19 cellular contexts compared by ENCODE assay signal in the genomic region with DNA sequence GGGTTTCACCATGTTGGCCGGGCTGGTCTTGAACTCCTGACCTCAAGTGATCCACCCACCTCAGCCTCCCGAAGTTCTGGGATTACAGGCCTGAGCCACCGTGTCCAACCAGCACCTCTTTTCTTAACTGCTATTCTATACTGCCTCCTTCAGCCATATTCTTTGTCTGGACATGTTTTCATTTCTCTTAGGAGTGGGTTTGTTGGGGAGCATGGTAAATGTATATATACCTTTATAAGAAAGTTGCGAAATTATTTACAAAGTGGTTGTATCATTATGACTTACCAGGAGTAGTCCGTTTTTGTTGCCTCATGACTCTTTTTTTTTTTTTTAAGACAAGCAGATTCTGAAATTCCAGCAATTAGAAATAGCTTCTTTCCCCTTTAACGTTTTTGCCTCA. TPM values are rescaled to one million over a fixed set of nuclear protein-coding genes. Genes with fewer than 3 reads are reported as not detected.
DNase-seq lines count a peak whose midpoint lies in the region; ATAC-seq, FAIRE-seq and TF ChIP-seq lines count a peak whose summit lies in the region.
"Had no signal": no experiment of that assay in that cellular context is flagged by ENCODE, and none has a peak within 500 bp of the region (broad histone marks: within the 10 kb centered on the region; RNA-seq: fewer than 3 reads in every experiment).

No MANE protein-coding gene starts in this region.

- no peak for TF ChIP-seq EP300 in A549 (IDR thresholded peaks at IDR 0.05)

- H3K27me3 ChIP-seq in CD4-positive, CD25-positive, alpha-beta regulatory T cell (ENCODE audit: control insufficient read depth, insufficient read depth, low read length): no peaks in the 10 kb centered on the region
- H3K27me3 ChIP-seq in foreskin keratinocyte: no peaks in the 10 kb centered on the region
- H3K27me3 ChIP-seq: BLaER1 treated with 17β-estradiol and CSF1 and Interleukin-3, amounts not matched to agents 10 nM and 100 nM; body of pancreas; SJSA1 had no signal

- H3K9me3 ChIP-seq in A549: no peaks in the 10 kb centered on the region
- H3K9me3 ChIP-seq in CD4-positive, CD25-positive, alpha-beta regulatory T cell (ENCODE audit: control insufficient read depth in 2 of 2, low read length in 2 of 2): no peaks in the 10 kb centered on the region
- H3K9me3 ChIP-seq: body of pancreas, HAP-1, SJSA1, thoracic aorta had no signal

- H3K4me3 Mint-ChIP-seq in CD4-positive, CD25-positive, alpha-beta regulatory T cell: peak overlapping the region; percentile 22 to 71 (median 38)
- H3K4me3 Mint-ChIP-seq in WTC11: no peak overlapping the region

- peak; percentile 32 for FAIRE-seq in A549 (lab: Jason Lieb, UNC)

- TF ChIP-seq RAD21 in A549 (conservative IDR thresholded peaks at IDR 0.05 in 1 of 2, IDR thresholded peaks at IDR 0.05 in 1 of 2): no peak

- ATAC-seq in A549 (peak in 1 of 2 experiments; percentile 64; a peak in 3 of 6 replicates), WTC11 (no peak), foreskin keratinocyte (peak; percentile 46)
- ATAC-seq in CD4-positive, CD25-positive, alpha-beta regulatory T cell (ENCODE audit: low read depth in 2 of 2): no peak
- ATAC-seq: body of pancreas had no signal

- CTCF ChIA-PET in A549 (lab: Yijun Ruan, JAX): interaction anchor here (0.7 to 2.0 kb wide), 3 partner anchors 10 to 120 kb away, joined by 3 to 5 read pairs (median 3); no protein-coding TSS in a partner anchor
- CTCF ChIA-PET in WTC11 (lab: Charles Lee): no interaction called here

- peaks cover 57 to 77% (median 67%) of the 10 kb centered on the region in 4 donors for H3K4me1 Mint-ChIP-seq in CD4-positive, CD25-positive, alpha-beta regulatory T cell
- H3K4me1 Mint-ChIP-seq in WTC11: peaks cover 11% of the 10 kb centered on the region

- TF ChIP-seq CTCF in A549 (IDR thresholded peaks at IDR 0.05) (no peak), WTC11 (IDR thresholded peaks at IDR 0.05) (no peak), foreskin keratinocyte (conservative IDR thresholded peaks at IDR 0.05) (peak; percentile 48)

- no peak overlapping the region for H3K4me3 ChIP-seq in A549
- H3K4me3 ChIP-seq in CD4-positive, CD25-positive, alpha-beta regulatory T cell (ENCODE audit: low read depth, low read length): peak overlapping the region; percentile 34
- H3K4me3 ChIP-seq: BLaER1 treated with 17β-estradiol and CSF1 and Interleukin-3, amounts not matched to agents 10 nM and 100 nM; body of pancreas; HAP-1; SJSA1; thoracic aorta had no signal

- peaks cover 42% of the 10 kb centered on the region for H3K4me1 ChIP-seq in A549
- peaks cover 69% of the 10 kb centered on the region for H3K4me1 ChIP-seq in CD4-positive, CD25-positive, alpha-beta regulatory T cell (ENCODE audit: control insufficient read depth, insufficient read depth, low read length, poor library complexity, severe bottlenecking)
- H3K4me1 ChIP-seq in foreskin keratinocyte: peaks cover 16% of the 10 kb centered on the region
- H3K4me1 ChIP-seq: SJSA1 had no signal

- POLR2A ChIA-PET in A549 (lab: Yijun Ruan, JAX): interaction anchor here (0.6 kb wide), 1 partner anchor 503 kb away, joined by 3 read pairs; no protein-coding TSS in a partner anchor
- POLR2A ChIA-PET in WTC11 (lab: Charles Lee): no interaction called here

- H3K27ac Mint-ChIP-seq in CD4-positive, CD25-positive, alpha-beta regulatory T cell: peak overlapping the region in 2 of 3 donors; percentile 3 to 70
- H3K27ac Mint-ChIP-seq in WTC11: 0 out of 2 replicates have a peak overlapping the region, but pooled peaks have one; percentile 25

- no peaks in the 10 kb centered on the region for H3K27me3 Mint-ChIP-seq in CD4-positive, CD25-positive, alpha-beta regulatory T cell
- no peaks in the 10 kb centered on the region for H3K27me3 Mint-ChIP-seq in WTC11 (ENCODE audit: low read depth)

- peaks cover 23% of the 10 kb centered on the region for H3K36me3 Mint-ChIP-seq in CD4-positive, CD25-positive, alpha-beta regulatory T cell
- H3K36me3 Mint-ChIP-seq in WTC11: peaks cover 9% of the 10 kb centered on the region; the same call in 1 of the 2 replicates

- no peak for DNase-seq in A549 (ENCODE audit: low read depth in 1 of 2, low spot score in 1 of 2)
- no peak for DNase-seq in CD4-positive, CD25-positive, alpha-beta regulatory T cell
- DNase-seq in WTC11 (ENCODE audit: low spot score): no peak
- DNase-seq in foreskin keratinocyte: peak; percentile 69 to 71
- no peak for DNase-seq in hypothalamus (lab: John Stamatoyannopoulos, UW)
- DNase-seq in Ammon's horn (ENCODE audit: low spot score): no peak
- no peak for DNase-seq in LoVo (ENCODE audit: low spot score)
- DNase-seq: activated CD4-positive, alpha-beta T cell treated with anti-CD3 and anti-CD28 coated beads, Interleukin-2, amount 50 U/mL, for 4 hours; activated effector memory CD4-positive, alpha-beta T cell treated with anti-CD3 and anti-CD28 coated beads, Interleukin-2, amount 50 U/mL, for 16 hours; body of pancreas; kidney glomerular epithelial cell; MM.1S; NCI-H2029 treated with DMSO at 0.1 percent for 48 hours; NCI-H510A; stimulated activated CD4-positive, alpha-beta T cell treated with anti-CD3 and anti-CD28 coated beads, Interleukin-2, amount 100 ng/mL, for 48 hours had no signal

- TF ChIP-seq POLR2A in A549 (IDR thresholded peaks at IDR 0.05; ENCODE audit: low read length): no peak

- H3K36me3 ChIP-seq in CD4-positive, CD25-positive, alpha-beta regulatory T cell (ENCODE audit: control insufficient read depth, insufficient read depth, low read length): peaks cover 13% of the 10 kb centered on the region
- H3K36me3 ChIP-seq: HAP-1, SJSA1, thoracic aorta had no signal

- peaks cover 0 to 1% (median 0%) of the 10 kb centered on the region in 7 donors for H3K9me3 Mint-ChIP-seq in CD4-positive, CD25-positive, alpha-beta regulatory T cell
- peaks cover 15% of the 10 kb centered on the region for H3K9me3 Mint-ChIP-seq in WTC11

- 40% methylated on average over 6 of the region's 6 CpGs for WGBS in A549 (ENCODE audit: missing lambda C conversion rate)

- H3K27ac ChIP-seq in A549 (peak overlapping the region; percentile 70 to 72; a peak in 5 of 6 replicates), foreskin keratinocyte (no peak overlapping the region)
- H3K27ac ChIP-seq in CD4-positive, CD25-positive, alpha-beta regulatory T cell (ENCODE audit: insufficient read depth, low read length, poor library complexity, severe bottlenecking): peak overlapping the region; percentile 35
- H3K27ac ChIP-seq: BLaER1 treated with 17β-estradiol and CSF1 and Interleukin-3, amounts not matched to agents 10 nM and 100 nM; body of pancreas; SJSA1; thoracic aorta had no signal

- peak overlapping the region; percentile 57 for H3K4me2 ChIP-seq in A549
- H3K4me2 ChIP-seq: BLaER1 treated with 17β-estradiol and CSF1 and Interleukin-3, amounts not matched to agents 10 nM and 100 nM had no signal

TF ChIP-seq in A549, 52 proteins besides CTCF, POLR2A, EP300 and RAD21:
- TF ChIP-seq CEBPB (IDR thresholded peaks at IDR 0.05) (peak; percentile 48 to 79; a peak in 2 of 4 replicates), RNF2 (IDR thresholded peaks at IDR 0.05; ENCODE audit: borderline replicate concordance, low read depth) (no peak), ELK1 (IDR thresholded peaks at IDR 0.05; ENCODE audit: low read depth, low read length) (no peak), NFE2L2 (conservative IDR thresholded peaks at IDR 0.05; ENCODE audit: low read length) (no peak), ESRRA (IDR thresholded peaks at IDR 0.05; ENCODE audit: borderline replicate concordance, low read length) (no peak)

TF ChIP-seq in WTC11, 78 proteins besides CTCF, POLR2A, EP300 and RAD21:
- TF ChIP-seq NFATC4 (CRISPR knock-in tag; IDR thresholded peaks at IDR 0.05) (no peak), ZBTB21 (CRISPR knock-in tag; IDR thresholded peaks at IDR 0.05; ENCODE audit: borderline replicate concordance) (no peak), FOXK1 (CRISPR knock-in tag; IDR thresholded peaks at IDR 0.05) (no peak), SP1 (CRISPR knock-in tag; conservative IDR thresholded peaks at IDR 0.05) (no peak), ZNF423 (CRISPR knock-in tag; IDR thresholded peaks at IDR 0.05) (no peak), NR3C1 (CRISPR knock-in tag; conservative IDR thresholded peaks at IDR 0.05; ENCODE audit: low read depth) (no peak), E2F4 (CRISPR knock-in tag; IDR thresholded peaks at IDR 0.05; ENCODE audit: borderline replicate concordance, low read depth) (no peak), ZNF219 (CRISPR knock-in tag; IDR thresholded peaks at IDR 0.05; ENCODE audit: borderline replicate concordance) (no peak), MXD4 (CRISPR knock-in tag; IDR thresholded peaks at IDR 0.05; ENCODE audit: borderline replicate concordance) (no peak), ZNF263 (CRISPR knock-in tag; IDR thresholded peaks at IDR 0.05; ENCODE audit: low read depth) (no peak)
- TF ChIP-seq, protein P1, sequence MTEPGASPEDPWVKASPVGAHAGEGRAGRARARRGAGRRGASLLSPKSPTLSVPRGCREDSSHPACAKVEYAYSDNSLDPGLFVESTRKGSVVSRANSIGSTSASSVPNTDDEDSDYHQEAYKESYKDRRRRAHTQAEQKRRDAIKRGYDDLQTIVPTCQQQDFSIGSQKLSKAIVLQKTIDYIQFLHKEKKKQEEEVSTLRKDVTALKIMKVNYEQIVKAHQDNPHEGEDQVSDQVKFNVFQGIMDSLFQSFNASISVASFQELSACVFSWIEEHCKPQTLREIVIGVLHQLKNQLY (CRISPR knock-in tag; IDR thresholded peaks at IDR 0.05): no peak

RNA-seq across cellular contexts. Expression of gene CDC42SE2, which starts 38.7 kb away (rescaled TPM):
- 48.7 and 66.4 TPM in 2 replicates for polyA plus RNA-seq in A549 (2011; rRNA removed)
- polyA plus RNA-seq in A549 (2012; cell fraction: cytosol; rRNA removed): 11.7 and 12.6 TPM in 2 replicates
- 3.4 and 7.3 TPM in 2 replicates for polyA plus RNA-seq in A549 (2012; cell fraction: nucleus; rRNA removed)
- polyA plus RNA-seq in A549 (2017; fragmentation: RNase III; extraction: RNeasy Plus Mini Kit Qiagen cat#74134 plus additional on column Dnase treatment): 25.7 to 27.1 TPM (median 25.8 TPM) in 3 replicates
- polyA minus RNA-seq in A549 (2011; rRNA and poly(A)+ RNA removed): 26.0 and 30.8 TPM in 2 replicates
- 241 TPM for total RNA-seq in CD4-positive, CD25-positive, alpha-beta regulatory T cell
- polyA plus RNA-seq in CD4-positive, CD25-positive, alpha-beta regulatory T cell: 100 to 1,000 TPM; 351 to 429 (median 379) TPM
- 21.2 to 22.5 TPM (median 21.7 TPM) in 3 replicates for total RNA-seq in WTC11 (2021)
- total RNA-seq in foreskin keratinocyte: 23.7 and 24.8 TPM in 2 replicates
- 8.8 and 10.4 TPM in 2 replicates for polyA plus RNA-seq in foreskin keratinocyte

Comparison
In these comparisons a context has a peak if more than half of its experiments do, and no peak if none do; other contexts are left out.
1. DNase-seq: peak in foreskin keratinocyte (2 of 2); none in A549 (0 of 2), CD4-positive, CD25-positive, alpha-beta regulatory T cell (0 of 3), WTC11 (single experiment), hypothalamus (0 of 51), Ammon's horn (single experiment) and LoVo (single experiment).